Comparison of ENCODE assay signal across 19 cellular contexts in the genomic region with DNA sequence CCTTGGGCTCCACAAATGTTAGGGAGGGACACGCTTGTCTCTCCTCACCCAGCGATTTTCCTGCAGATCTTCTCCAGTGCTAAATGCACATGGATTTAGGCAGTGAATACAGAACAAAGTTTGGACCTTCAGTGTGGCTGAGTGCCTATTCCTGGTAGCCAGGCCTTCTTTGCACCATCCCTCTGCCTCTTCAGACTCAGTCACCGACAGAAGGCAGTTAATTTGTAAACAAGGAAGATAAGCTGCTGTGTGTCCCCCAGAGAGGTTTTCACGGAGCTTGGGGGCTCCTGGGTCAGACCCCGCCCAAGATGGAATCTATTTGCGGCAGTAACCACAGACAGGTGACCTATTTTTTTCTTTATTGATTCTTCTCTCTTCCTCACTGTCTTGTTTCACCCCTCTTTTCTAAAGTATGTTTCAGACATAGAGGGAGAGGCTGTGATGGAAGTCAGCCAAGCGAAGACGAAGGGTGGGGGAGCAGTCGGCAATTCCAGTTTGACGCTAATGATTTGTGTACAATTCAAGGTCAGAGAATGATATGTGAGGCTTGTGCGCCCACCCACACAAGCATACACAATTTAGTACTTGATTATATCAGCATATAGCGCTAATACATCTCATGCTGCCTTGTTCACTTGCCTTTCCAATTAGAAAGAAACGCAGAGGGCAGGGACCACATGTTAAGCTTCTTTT.
DNase-seq lines count a peak whose midpoint lies in the region; ATAC-seq and TF ChIP-seq lines count a peak whose summit lies in the region.
"Had no signal": no experiment of that assay in that cellular context is flagged by ENCODE, and none has a peak within 500 bp of the region (broad histone marks: within the 10 kb centered on the region; RNA-seq: fewer than 3 reads in every experiment).

No MANE protein-coding gene starts in this region.

- no peak for ATAC-seq in HG02970 (IDR thresholded peaks at IDR 0.05; ENCODE audit: low FRiP score, unreplicated experiment)
- ATAC-seq: heart left ventricle; stimulated activated naive CD8-positive, alpha-beta T cell treated with anti-CD3 and anti-CD28 coated beads, Interleukin-15, Interleukin-2, amounts not matched to agents 100 U/mL and 50 U/mL, for 24 hours; T-helper 17 cell; upper lobe of right lung had no signal

- TF ChIP-seq CTCF in BE2C (IDR thresholded peaks at IDR 0.05; ENCODE audit: low read depth, low read length) (no peak), lower leg skin (IDR thresholded peaks at IDR 0.05) (no peak)

- peak; percentile 76 for DNase-seq in BE2C
- DNase-seq in NCI-H1417 (lab: John Stamatoyannopoulos, UW): peak in 2 of 3 experiments; percentile 76 to 94
- peak; percentile 88 for DNase-seq in NCI-H748 (lab: John Stamatoyannopoulos, UW; ENCODE audit: unreplicated experiment)
- peak; percentile 16 for DNase-seq in mucosa of gallbladder (ENCODE audit: low spot score)
- no peak for DNase-seq in lower leg skin (ENCODE audit: low spot score in 2 of 2)
- no peak for DNase-seq in Kasumi-1 (lab: John Stamatoyannopoulos, UW)
- DNase-seq in activated CD8-positive, alpha-beta memory T cell treated with anti-CD3 and anti-CD28 coated beads, Interleukin-2, amount 50 U/mL, for 4 hours: no peak
- DNase-seq: activated B cell treated with CpG ODN at 0.5 μM for 24 hours; esophagus squamous epithelium; heart left ventricle; Karpas-422; mammary epithelial cell; NCI-H187; Right ventricle myocardium superior; stimulated activated naive CD8-positive, alpha-beta T cell treated with anti-CD3 and anti-CD28 coated beads, Interleukin-15, Interleukin-2, amounts not matched to agents 100 U/mL and 50 U/mL, for 24 hours; T-helper 17 cell; upper lobe of right lung had no signal

- peak overlapping the region; percentile 37 for H3K4me3 ChIP-seq in BE2C (ENCODE audit: low read depth, low read length)
- no peak overlapping the region for H3K4me3 ChIP-seq in lower leg skin (ENCODE audit: low read depth, poor library complexity, severe bottlenecking)
- H3K4me3 ChIP-seq: esophagus squamous epithelium, HAP-1, heart left ventricle, upper lobe of right lung had no signal

- H3K27me3 ChIP-seq in BE2C: no peaks in the 10 kb centered on the region
- H3K27me3 ChIP-seq: esophagus squamous epithelium, heart left ventricle, upper lobe of right lung had no signal

- no peaks in the 10 kb centered on the region for H3K36me3 ChIP-seq in BE2C
- H3K36me3 ChIP-seq: esophagus squamous epithelium, HAP-1, heart left ventricle, upper lobe of right lung had no signal

- TF ChIP-seq POLR2A in lower leg skin (IDR thresholded peaks at IDR 0.05): no peak

- H3K4me1 ChIP-seq in BE2C: peaks cover 28% of the 10 kb centered on the region
- H3K4me1 ChIP-seq: HAP-1, upper lobe of right lung had no signal

- 74 to 79% methylated on average over 13 of the region's 13 CpGs for WGBS in lower leg skin, 2 donors

- H3K9me3 ChIP-seq in BE2C: no peaks in the 10 kb centered on the region
- H3K9me3 ChIP-seq: esophagus squamous epithelium, HAP-1, heart left ventricle, upper lobe of right lung had no signal

- intact Hi-C loops in lower leg skin (cut with DNase I; ENCODE audit: low total_unique reads): no loop called here

Comparison
In these comparisons a context has a peak if more than half of its experiments do, and no peak if none do; other contexts are left out.
1. DNase-seq: peak in BE2C (single experiment), NCI-H1417 (2 of 3), NCI-H748 (single experiment) and mucosa of gallbladder (single experiment); none in lower leg skin (0 of 2), Kasumi-1 (0 of 2) and activated CD8-positive, alpha-beta memory T cell treated with anti-CD3 and anti-CD28 coated beads, Interleukin-2, amount 50 U/mL, for 4 hours (single experiment).